In genomic region chr10:87054373-87055295, GRCh38 we compare ENCODE assay signal across 10 cellular contexts. TPM values are rescaled to one million over a fixed set of nuclear protein-coding genes. Genes with fewer than 3 reads are reported as not detected.
DNase-seq lines count a peak whose midpoint lies in the region; ATAC-seq, FAIRE-seq and TF ChIP-seq lines count a peak whose summit lies in the region.
"Had no signal": no experiment of that assay in that cellular context is flagged by ENCODE, and none has a peak within 500 bp of the region (broad histone marks: within the 10 kb centered on the region; RNA-seq: fewer than 3 reads in every experiment).

No MANE protein-coding gene starts in this region.

- peak; percentile 59 to 65; a peak in 4 of 6 replicates for ATAC-seq in A549
- peak; percentile 86 for ATAC-seq in GM23338

- in situ Hi-C loops in transverse colon (cut with MboI; ENCODE audit: low pct_ligation_motif_present in 1 of 4, low pct_unique_long_range_greater_than_20kb in 1 of 4, low sequenced_read_pairs in 3 of 4), result no loop called here

- POLR2A ChIA-PET in A549 (lab: Yijun Ruan, JAX), result no interaction called here

- H3K4me3 Mint-ChIP-seq in GM23338 (no peak overlapping the region), astrocyte (ENCODE audit: unreplicated experiment) (no peak overlapping the region)

- H3K4me2 ChIP-seq in A549 (no peak overlapping the region), GM23338 (no peak overlapping the region), astrocyte (ENCODE audit: low read length) (peak overlapping the region; percentile 66)

- H3K27me3 Mint-ChIP-seq in GM23338 (ENCODE audit: insufficient read depth, low read depth, poor library complexity) (no peaks in the 10 kb centered on the region), astrocyte (ENCODE audit: low read depth, unreplicated experiment) (no peaks in the 10 kb centered on the region)

- DNase-seq in A549 (ENCODE audit: low read depth in 1 of 2, low spot score in 1 of 2), result no peak
- peak; percentile 48 for DNase-seq in GM23338 (ENCODE audit: low spot score)
- peak; percentile 69 for DNase-seq in astrocyte (ENCODE audit: low read depth)
- no peak for DNase-seq in COLO829 (ENCODE audit: low spot score)
- no peak for DNase-seq in NCI-H1436 treated with DMSO at 0.1 percent for 48 hours (lab: John Stamatoyannopoulos, UW)
- no peak for DNase-seq in transverse colon
- no peak for DNase-seq in NAMALWA (ENCODE audit: low spot score)

- H3K9me3 Mint-ChIP-seq in GM23338 (no peaks in the 10 kb centered on the region), astrocyte (ENCODE audit: unreplicated experiment) (no peaks in the 10 kb centered on the region)

- intact Hi-C loops in transverse colon (cut with DNase I; ENCODE audit: low total_unique reads), result no loop called here

- H3K9ac ChIP-seq in astrocyte (ENCODE audit: low read length), result peak overlapping the region; percentile 50

- H3K4me3 ChIP-seq in A549, result no peak overlapping the region
- no peak overlapping the region for H3K4me3 ChIP-seq in GM23338
- no peak overlapping the region for H3K4me3 ChIP-seq in astrocyte (ENCODE audit: insufficient read depth, low read depth, low read length)
- H3K4me3 ChIP-seq in transverse colon, result no peak overlapping the region

- H3K4me1 ChIP-seq in A549, result no peaks in the 10 kb centered on the region
- no peaks in the 10 kb centered on the region for H3K4me1 ChIP-seq in GM23338 (ENCODE audit: insufficient read depth)
- H3K4me1 ChIP-seq in astrocyte (ENCODE audit: insufficient read depth, low read length), result peaks cover 10% of the 10 kb centered on the region
- no peaks in the 10 kb centered on the region for H3K4me1 ChIP-seq in transverse colon

- peaks cover 5% of the 10 kb centered on the region for H4K20me1 ChIP-seq in GM23338 (replicated peaks; ENCODE audit: insufficient read depth)
- H4K20me1 ChIP-seq in astrocyte (ENCODE audit: insufficient read depth, low read length), result peaks cover 13% of the 10 kb centered on the region

- no peak for TF ChIP-seq RAD21 in A549 (conservative IDR thresholded peaks at IDR 0.05 in 1 of 2, IDR thresholded peaks at IDR 0.05 in 1 of 2)

- CTCF ChIA-PET in A549 (lab: Yijun Ruan, JAX), result interaction anchor here (0.7 to 2.2 kb wide), 3 partner anchors 10 to 13 kb away, joined by 3 to 7 read pairs (median 3); no protein-coding TSS in a partner anchor

- no peaks in the 10 kb centered on the region for H3K79me2 ChIP-seq in GM23338 (replicated peaks; ENCODE audit: insufficient read depth)
- H3K79me2 ChIP-seq in astrocyte (ENCODE audit: insufficient read depth, low read length), result no peaks in the 10 kb centered on the region

- TF ChIP-seq EP300 in A549 (IDR thresholded peaks at IDR 0.05) (no peak), transverse colon (IDR thresholded peaks at IDR 0.05; ENCODE audit: low read depth) (no peak)

- FAIRE-seq in A549 (lab: Jason Lieb, UNC) (no peak), astrocyte (lab: Jason Lieb, UNC) (no peak)
- FAIRE-seq: endometrium had no signal

- H3K27ac Mint-ChIP-seq in GM23338 (no peak overlapping the region), astrocyte (ENCODE audit: unreplicated experiment) (no peak overlapping the region)

- peaks cover 51% of the 10 kb centered on the region for H3K36me3 Mint-ChIP-seq in GM23338 (ENCODE audit: low read depth)
- H3K36me3 Mint-ChIP-seq in astrocyte (ENCODE audit: low read depth, unreplicated experiment), result peaks cover 10% of the 10 kb centered on the region

- no peak for TF ChIP-seq POLR2A in A549 (IDR thresholded peaks at IDR 0.05; ENCODE audit: low read length)
- TF ChIP-seq POLR2A in transverse colon (IDR thresholded peaks at IDR 0.05), result no peak

- H3K27ac ChIP-seq in A549 (no peak overlapping the region), GM23338 (ENCODE audit: low read depth) (peak overlapping the region; percentile 59; the same call in 1 of the 2 replicates), astrocyte (ENCODE audit: low read depth, low read length) (peak overlapping the region; percentile 43), layer of hippocampus (ENCODE audit: low read depth, low read length) (peak overlapping the region; percentile 82), transverse colon (peak overlapping the region in 1 of 4 donors; percentile 2)

- no peaks in the 10 kb centered on the region for H3K9me2 ChIP-seq in GM23338 (ENCODE audit: insufficient read depth)

- WGBS in A549 (ENCODE audit: missing lambda C conversion rate), result 88% methylated on average over 7 of the region's 7 CpGs
- WGBS in transverse colon (ENCODE audit: low coverage in 1 of 2), 2 donors, result 66 to 68% methylated on average over 6 to 7 of the region's 7 CpGs

- H3K36me3 ChIP-seq in GM23338 (ENCODE audit: insufficient read depth), result peaks cover 39% of the 10 kb centered on the region
- peaks cover 41% of the 10 kb centered on the region for H3K36me3 ChIP-seq in astrocyte (ENCODE audit: insufficient read depth, low read length)
- peaks cover 0 to 75% (median 29%) of the 10 kb centered on the region in 4 donors for H3K36me3 ChIP-seq in transverse colon

- H3K9me3 ChIP-seq in A549, result no peaks in the 10 kb centered on the region
- no peaks in the 10 kb centered on the region for H3K9me3 ChIP-seq in astrocyte (ENCODE audit: insufficient read depth, low read depth, low read length)
- no peaks in the 10 kb centered on the region for H3K9me3 ChIP-seq in transverse colon

- H3K4me1 Mint-ChIP-seq in GM23338, result no peaks in the 10 kb centered on the region
- H3K4me1 Mint-ChIP-seq in astrocyte (ENCODE audit: low read depth, unreplicated experiment), result no peaks in the 10 kb centered on the region

- H2AFZ ChIP-seq in GM23338 (no peak overlapping the region), astrocyte (ENCODE audit: low read depth, low read length) (peak overlapping the region; percentile 13)

- 0 out of 2 replicates have a peak, but pooled peaks cover 4% of the 10 kb centered on the region for H3F3A ChIP-seq in GM23338 (replicated peaks; ENCODE audit: low read depth)

- no peaks in the 10 kb centered on the region for H3K27me3 ChIP-seq in GM23338 (ENCODE audit: insufficient read depth)
- H3K27me3 ChIP-seq in astrocyte (ENCODE audit: insufficient read depth, low read length), result no peaks in the 10 kb centered on the region
- no peaks in the 10 kb centered on the region for H3K27me3 ChIP-seq in layer of hippocampus (ENCODE audit: control insufficient read depth, insufficient read depth, low read length)
- H3K27me3 ChIP-seq in transverse colon, result no peaks in the 10 kb centered on the region

- TF ChIP-seq CTCF in A549 (IDR thresholded peaks at IDR 0.05) (no peak), GM23338 (conservative IDR thresholded peaks at IDR 0.05; ENCODE audit: low read depth in 2 of 2) (peak; percentile 14 to 15; a peak in 2 of 4 replicates), astrocyte (IDR thresholded peaks at IDR 0.05; ENCODE audit: insufficient read depth, low read depth, low read length) (peak; percentile 52), transverse colon (IDR thresholded peaks at IDR 0.05) (no peak)

TF ChIP-seq in GM23338, 12 proteins besides CTCF, POLR2A, EP300 and RAD21:
- TF ChIP-seq ETS1 (IDR thresholded peaks at IDR 0.05) (no peak), ZNF114 (CRISPR knock-in tag; IDR thresholded peaks at IDR 0.05) (no peak)

RNA-seq across cellular contexts. Expression of gene FAM25A, which starts 34.5 kb away (rescaled TPM):
- polyA plus RNA-seq in A549 (2011; rRNA removed) (not detected in 2 replicates), A549 (2017; fragmentation: RNase III; extraction: RNeasy Plus Mini Kit Qiagen cat#74134 plus additional on column Dnase treatment) (not detected in 3 replicates), GM23338 (2016; fragmentation: Nextera tagmentation; extraction: Ambion mirVana) (not detected in 2 replicates)
- polyA plus RNA-seq in A549 (2012; cell fraction: cytosol; rRNA removed), result 0.34 and 0.46 TPM in 2 replicates
- 0.62 TPM in 1 of 2 replicates, not detected in the other for polyA plus RNA-seq in A549 (2012; cell fraction: nucleus; rRNA removed)
- not detected in 2 replicates for polyA minus RNA-seq in A549 (2011; rRNA and poly(A)+ RNA removed)
- not detected in 2 replicates for total RNA-seq in GM23338 (2014; rRNA removed; shearing (Covaris generic))
- total RNA-seq in astrocyte (not detected in 2 replicates), transverse colon (not detected)
- total RNA-seq: T-helper 1 cell treated with Interleukin-12 subunit alpha and Interleukin-12 subunit beta and Interleukin-4 antibody, amounts not matched to agents 30 ng/mL and 1 ng/mL, for 36 hours had no signal

RNA-seq across cellular contexts. Expression of gene GLUD1, which starts 40.0 kb away (rescaled TPM):
- polyA plus RNA-seq in A549 (2011; rRNA removed) (117 and 118 TPM in 2 replicates), A549 (2017; fragmentation: RNase III; extraction: RNeasy Plus Mini Kit Qiagen cat#74134 plus additional on column Dnase treatment) (71.6 to 74.4 TPM (median 72.7 TPM) in 3 replicates), GM23338 (2016; fragmentation: Nextera tagmentation; extraction: Ambion mirVana) (41.1 and 44.7 TPM in 2 replicates)
- polyA plus RNA-seq in A549 (2012; cell fraction: cytosol; rRNA removed), result 37.9 and 43.4 TPM in 2 replicates
- polyA plus RNA-seq in A549 (2012; cell fraction: nucleus; rRNA removed), result 31.6 and 38.5 TPM in 2 replicates
- 71.5 and 74.9 TPM in 2 replicates for polyA minus RNA-seq in A549 (2011; rRNA and poly(A)+ RNA removed)
- total RNA-seq in GM23338 (2014; rRNA removed; shearing (Covaris generic)), result 140 and 144 TPM in 2 replicates
- total RNA-seq in astrocyte (93.1 and 96.6 TPM in 2 replicates), transverse colon (100 to 1,000 TPM; 150 to 293 (median 201) TPM)

RNA-seq across cellular contexts. Expression of gene SHLD2, which starts 40.4 kb away (rescaled TPM):
- polyA plus RNA-seq in A549 (2011; rRNA removed), result 39.9 and 45.4 TPM in 2 replicates
- polyA plus RNA-seq in A549 (2012; cell fraction: cytosol; rRNA removed), result 7.3 and 8.5 TPM in 2 replicates
- polyA plus RNA-seq in A549 (2012; cell fraction: nucleus; rRNA removed), result 4.6 and 6.5 TPM in 2 replicates
- polyA plus RNA-seq in A549 (2017; fragmentation: RNase III; extraction: RNeasy Plus Mini Kit Qiagen cat#74134 plus additional on column Dnase treatment), result 22.9 to 25.4 TPM (median 24.4 TPM) in 3 replicates
- polyA minus RNA-seq in A549 (2011; rRNA and poly(A)+ RNA removed), result 11.0 and 13.9 TPM in 2 replicates
- total RNA-seq in GM23338 (2014; rRNA removed; shearing (Covaris generic)), result 34.2 and 34.6 TPM in 2 replicates
- 11.3 and 13.9 TPM in 2 replicates for polyA plus RNA-seq in GM23338 (2016; fragmentation: Nextera tagmentation; extraction: Ambion mirVana)
- 23.2 TPM in 2 replicates for total RNA-seq in astrocyte
- 10 to 100 TPM; 21.7 to 43.7 (median 37.3) TPM for total RNA-seq in transverse colon

Comparison
In these comparisons a context has a peak if more than half of its experiments do, and no peak if none do; other contexts are left out.
1. DNase-seq: peak in GM23338 (single experiment) and astrocyte (single experiment); none in A549 (0 of 2), COLO829 (single experiment), NCI-H1436 treated with DMSO at 0.1 percent for 48 hours (single experiment), transverse colon (single experiment) and NAMALWA (single experiment).
2. H3K27ac ChIP-seq: peak in GM23338 (single experiment), astrocyte (single experiment) and layer of hippocampus (single experiment); none in A549 (0 of 2).
3. CTCF ChIP-seq: peak in GM23338 (2 of 2) and astrocyte (single experiment); none in A549 (single experiment) and transverse colon (0 of 5).